ENCODE assay signal across 8 cellular contexts in genomic region chr4:169604131-169604900, GRCh38. TPM values are rescaled to one million over a fixed set of nuclear protein-coding genes. Genes with fewer than 3 reads are reported as not detected.
DNase-seq lines count a peak whose midpoint lies in the region; ATAC-seq, FAIRE-seq and TF ChIP-seq lines count a peak whose summit lies in the region.

No MANE protein-coding gene starts in this region.

- H3K27ac Mint-ChIP-seq in WTC11, result no peak overlapping the region

- no peaks in the 10 kb centered on the region for H3K27me3 Mint-ChIP-seq in WTC11 (ENCODE audit: low read depth)

- no peaks in the 10 kb centered on the region for H3K4me1 Mint-ChIP-seq in WTC11

- peak; percentile 72 for FAIRE-seq in colon (lab: Jason Lieb, UNC)

- CTCF ChIA-PET in WTC11 (lab: Charles Lee), result no interaction called here

- no peaks in the 10 kb centered on the region for H3K9me3 ChIP-seq in HUES6 (ENCODE audit: control insufficient read depth, insufficient read depth, low read depth, low read length)
- H3K9me3 ChIP-seq in tibial nerve, result no peaks in the 10 kb centered on the region

- ATAC-seq in GM19455 (IDR thresholded peaks at IDR 0.05; ENCODE audit: unreplicated experiment) (peak; percentile 61), WTC11 (no peak)

- no peak for TF ChIP-seq POLR2A in tibial nerve (IDR thresholded peaks at IDR 0.05)

- TF ChIP-seq EP300 in tibial nerve (IDR thresholded peaks at IDR 0.05), result no peak

- H3K27me3 ChIP-seq in HUES6 (ENCODE audit: control insufficient read depth, insufficient read depth, low read length), result no peaks in the 10 kb centered on the region
- H3K27me3 ChIP-seq in tibial nerve, result no peaks in the 10 kb centered on the region

- H3K4me3 ChIP-seq in AG10803 (ENCODE audit: low read length) (no peak overlapping the region), HUES6 (ENCODE audit: low read depth, low read length) (no peak overlapping the region), tibial nerve (no peak overlapping the region)

- POLR2A ChIA-PET in WTC11 (lab: Charles Lee), result no interaction called here

- no peaks in the 10 kb centered on the region for H3K9me3 Mint-ChIP-seq in WTC11

- peaks cover 2% of the 10 kb centered on the region; the same call in 1 of the 2 replicates for H3K36me3 Mint-ChIP-seq in WTC11

- H3K36me3 ChIP-seq in HUES6 (ENCODE audit: control insufficient read depth, insufficient read depth, low read length), result peaks cover 15% of the 10 kb centered on the region
- peaks cover 0 to 44% (median 0%) of the 10 kb centered on the region in 3 donors for H3K36me3 ChIP-seq in tibial nerve

- TF ChIP-seq CTCF in AG10803 (conservative IDR thresholded peaks at IDR 0.05; ENCODE audit: low read length), result no peak
- TF ChIP-seq CTCF in tibial nerve (IDR thresholded peaks at IDR 0.05), result no peak
- no peak for TF ChIP-seq CTCF in WTC11 (IDR thresholded peaks at IDR 0.05)

- 5 to 37% methylated on average over 1 of the region's 1 CpG for WGBS in tibial nerve, 2 donors

- H3K4me1 ChIP-seq in HUES6 (ENCODE audit: control insufficient read depth, insufficient read depth, low read length), result peaks cover 4% of the 10 kb centered on the region; the same call in 1 of the 2 replicates
- H3K4me1 ChIP-seq in tibial nerve, result peaks cover 0 to 32% (median 3%) of the 10 kb centered on the region in 4 donors

- H3K9ac ChIP-seq in HUES6 (ENCODE audit: low read length), result no peak overlapping the region

- peak overlapping the region; percentile 14; the same call in 1 of the 2 replicates for H3K27ac ChIP-seq in HUES6 (ENCODE audit: low read depth, low read length)
- peak overlapping the region; percentile 3 to 87 (median 48) for H3K27ac ChIP-seq in tibial nerve

- DNase-seq in AG10803 (ENCODE audit: low read depth), result peak; percentile 74
- DNase-seq in tibial nerve (ENCODE audit: low spot score in 2 of 2), result no peak
- DNase-seq in NCI-H146 treated with DMSO at 0.1 percent for 48 hours (lab: John Stamatoyannopoulos, UW; ENCODE audit: unreplicated experiment), result no peak
- no peak for DNase-seq in cerebellum (ENCODE audit: low spot score)
- DNase-seq in WTC11 (ENCODE audit: low spot score), result no peak

- no peak overlapping the region for H3K4me3 Mint-ChIP-seq in WTC11

TF ChIP-seq in WTC11, 78 proteins besides CTCF, POLR2A, EP300 and RAD21 (continues in another document):
- TF ChIP-seq ZNF532 (CRISPR knock-in tag; IDR thresholded peaks at IDR 0.05; ENCODE audit: borderline replicate concordance), result no peak
- TF ChIP-seq TCF7 (CRISPR knock-in tag; IDR thresholded peaks at IDR 0.05; ENCODE audit: low read depth), result no peak
- TF ChIP-seq ATF6 (CRISPR knock-in tag; IDR thresholded peaks at IDR 0.05), result no peak
- no peak for TF ChIP-seq FOXJ3 (CRISPR knock-in tag; IDR thresholded peaks at IDR 0.05; ENCODE audit: borderline replicate concordance)
- no peak for TF ChIP-seq OVOL2 (CRISPR knock-in tag; IDR thresholded peaks at IDR 0.05; ENCODE audit: borderline replicate concordance)
- TF ChIP-seq ZNF317 (CRISPR knock-in tag; IDR thresholded peaks at IDR 0.05; ENCODE audit: borderline replicate concordance, low read depth), result no peak
- no peak for TF ChIP-seq STAT6 (CRISPR knock-in tag; conservative IDR thresholded peaks at IDR 0.05; ENCODE audit: low read depth)
- TF ChIP-seq CDX4 (CRISPR knock-in tag; IDR thresholded peaks at IDR 0.05; ENCODE audit: borderline replicate concordance), result no peak
- TF ChIP-seq AR (CRISPR knock-in tag; IDR thresholded peaks at IDR 0.05), result no peak

RNA-seq across cellular contexts. Expression of gene NEK1, which starts 8.1 kb away (rescaled TPM):
- total RNA-seq in tibial nerve (100 to 1,000 TPM in 1 of 4 donors, 10 to 100 TPM in 3; 66.9 to 100 (median 90.5) TPM), cerebellum (31.6 TPM), WTC11 (2021) (10.3 to 12.8 TPM (median 12.7 TPM) in 3 replicates)

RNA-seq across cellular contexts. Expression of gene CLCN3, which starts 16.1 kb away (rescaled TPM):
- 10 to 100 TPM; 28.8 to 45.4 (median 37.7) TPM for total RNA-seq in tibial nerve
- total RNA-seq in cerebellum, result 105 TPM
- 29.1 to 30.3 TPM (median 30.0 TPM) in 3 replicates for total RNA-seq in WTC11 (2021)
